In the genomic region with DNA sequence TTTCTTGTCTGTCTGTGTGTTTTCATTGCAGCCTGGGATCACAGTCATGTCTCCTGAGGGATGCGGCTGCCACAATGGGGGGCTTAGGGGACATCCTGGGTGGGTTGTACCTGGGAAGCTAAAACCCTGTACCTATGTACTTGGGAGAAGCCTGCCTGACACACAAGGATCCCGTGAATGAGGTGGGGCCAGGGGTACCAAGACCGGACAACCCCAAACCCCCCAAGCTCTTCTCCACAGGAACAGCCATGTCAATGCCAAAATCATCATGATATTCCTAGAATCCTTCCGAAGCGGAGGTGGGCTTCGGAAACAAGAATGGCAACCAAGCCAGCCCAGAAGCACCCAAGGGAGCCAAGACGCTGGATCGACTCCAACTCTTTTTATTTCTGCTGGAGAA, we compare ENCODE assay signal across 21 cellular contexts.
"Had no signal": no experiment of that assay in that cellular context is flagged by ENCODE, and none has a peak within 500 bp of the region (broad histone marks: within the 10 kb centered on the region; RNA-seq: fewer than 3 reads in every experiment).

No MANE protein-coding gene starts in this region.

- H3K9me3 Mint-ChIP-seq: endodermal cell had no signal

- H3K4me3 Mint-ChIP-seq: endodermal cell; naive thymus-derived CD8-positive, alpha-beta T cell; stimulated activated memory B cell treated with anti-CD40 and anti-IgM and Interleukin-4, amounts not matched to agents 10 μg/mL and 1 μg/mL and 100 μg/mL, for 72 hours; stimulated activated naive CD8-positive, alpha-beta T cell treated with anti-CD3 and anti-CD28 coated beads, Interleukin-15, Interleukin-2, amounts not matched to agents 100 ng/mL and 50 ng/mL, for 24 hours had no signal

- H3K36me3 Mint-ChIP-seq: naive thymus-derived CD8-positive, alpha-beta T cell; stimulated activated memory B cell treated with anti-CD40 and anti-IgM and Interleukin-4, amounts not matched to agents 10 μg/mL and 1 μg/mL and 100 μg/mL, for 72 hours had no signal

- H3K27ac Mint-ChIP-seq: endodermal cell; naive thymus-derived CD8-positive, alpha-beta T cell; stimulated activated memory B cell treated with anti-CD40 and anti-IgM and Interleukin-4, amounts not matched to agents 10 μg/mL and 1 μg/mL and 100 μg/mL, for 72 hours; stimulated activated naive CD8-positive, alpha-beta T cell treated with anti-CD3 and anti-CD28 coated beads, Interleukin-15, Interleukin-2, amounts not matched to agents 100 ng/mL and 50 ng/mL, for 24 hours had no signal

- H3K36me3 ChIP-seq: ovary, prostate gland, right lobe of liver, spleen, tibial nerve had no signal

- H3K9me3 ChIP-seq: ovary, prostate gland, right lobe of liver, testis had no signal

- ATAC-seq: foreskin keratinocyte; left colon; mucosa of descending colon; naive thymus-derived CD8-positive, alpha-beta T cell; right lobe of liver; stimulated activated memory B cell treated with anti-CD40 and anti-IgM and Interleukin-4, amounts not matched to agents 10 μg/mL and 1 μg/mL and 100 μg/mL, for 72 hours had no signal

- H3K4me1 ChIP-seq: foreskin keratinocyte, prostate gland, right lobe of liver, spleen, testis, tibial nerve had no signal

- H3K4me3 ChIP-seq: hepatocyte, mucosa of descending colon, ovary, prostate gland, right lobe of liver, spleen, testis, tibial nerve had no signal

- DNase-seq: dermis blood vessel endothelial cell; effector CD4-positive, alpha-beta T cell; endodermal cell; erythroblast; foreskin keratinocyte; left colon; mammary epithelial cell; mucosa of descending colon; naive thymus-derived CD8-positive, alpha-beta T cell; ovary; right lobe of liver; spleen; stimulated activated CD4-positive, alpha-beta T cell treated with anti-CD3 and anti-CD28 coated beads, Interleukin-15, amount 100 ng/mL, for 24 hours; stimulated activated CD4-positive, alpha-beta T cell treated with anti-CD3 and anti-CD28 coated beads, Interleukin-1b, Interleukin-23, amount 100 ng/mL, for 48 hours; stimulated activated CD4-positive, alpha-beta T cell treated with anti-CD3 and anti-CD28 coated beads, Interleukin-4, amount 100 ng/mL, for 24 hours; testis had no signal

- H3K4me1 Mint-ChIP-seq: endodermal cell; naive thymus-derived CD8-positive, alpha-beta T cell; stimulated activated memory B cell treated with anti-CD40 and anti-IgM and Interleukin-4, amounts not matched to agents 10 μg/mL and 1 μg/mL and 100 μg/mL, for 72 hours had no signal

- H3K27me3 ChIP-seq: foreskin keratinocyte, ovary, right lobe of liver, testis, tibial nerve had no signal

- H3K27ac ChIP-seq: foreskin keratinocyte, hepatocyte, ovary, prostate gland, right lobe of liver, spleen, testis, tibial nerve had no signal

- H3K27me3 Mint-ChIP-seq: stimulated activated memory B cell treated with anti-CD40 and anti-IgM and Interleukin-4, amounts not matched to agents 10 μg/mL and 1 μg/mL and 100 μg/mL, for 72 hours had no signal
